1 cellular context compared by ENCODE assay signal in the genomic region with DNA sequence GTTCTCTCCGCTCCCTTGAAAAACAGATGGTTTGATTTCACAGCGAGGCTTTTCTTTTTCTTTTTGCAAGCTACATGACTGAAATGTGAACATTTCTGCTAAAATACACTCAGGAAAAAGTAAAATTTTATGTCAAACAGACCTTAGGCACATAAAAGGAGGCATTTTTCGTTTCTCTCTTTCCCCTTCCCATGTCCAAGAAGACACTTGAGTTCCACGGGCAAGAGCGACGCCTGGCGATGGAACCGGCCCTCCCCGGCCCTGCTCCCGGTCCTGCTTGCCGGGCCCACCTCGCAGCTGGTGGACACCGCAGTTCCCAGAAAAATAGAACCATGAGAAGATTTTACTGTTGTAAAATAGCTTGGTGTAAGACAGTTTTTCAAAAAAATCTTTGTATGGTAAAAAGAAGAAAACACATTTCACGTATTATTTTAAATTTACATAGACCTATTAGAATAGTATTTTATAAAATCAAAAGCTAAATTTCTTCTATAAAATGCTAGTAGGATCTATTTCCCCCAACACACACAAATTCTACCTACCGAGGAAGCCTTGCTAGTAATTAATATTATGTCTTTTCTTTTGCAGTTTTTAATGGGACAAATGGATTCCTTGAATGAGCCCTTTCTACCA.
TF ChIP-seq lines count a peak whose summit lies in the region.

No MANE protein-coding gene starts in this region.

TF ChIP-seq in K562, 482 proteins besides CTCF, POLR2A, EP300 and RAD21 (continued from another document and continues in another):
- TF ChIP-seq SREBF1 (IDR thresholded peaks at IDR 0.05; ENCODE audit: borderline replicate concordance, low read depth, low read length) (no peak), ZNF408 (CRISPR knock-in tag; IDR thresholded peaks at IDR 0.05; ENCODE audit: low read depth) (no peak), GABPB2 (CRISPR knock-in tag; conservative IDR thresholded peaks at IDR 0.05) (no peak), RFX7 (CRISPR knock-in tag; IDR thresholded peaks at IDR 0.05) (no peak), ARID1B (IDR thresholded peaks at IDR 0.05) (0 out of 2 replicates have a peak, but pooled peaks have one; percentile 17), ZNF780A (CRISPR knock-in tag; IDR thresholded peaks at IDR 0.05) (no peak), NFIX (CRISPR knock-in tag; IDR thresholded peaks at IDR 0.05; ENCODE audit: low read depth) (no peak), ZNF644 (tag; IDR thresholded peaks at IDR 0.05; ENCODE audit: low read depth) (no peak), ZKSCAN8 (CRISPR knock-in tag; IDR thresholded peaks at IDR 0.05) (no peak), PYGO2 (tag; IDR thresholded peaks at IDR 0.05) (no peak), ELF1 (tag; IDR thresholded peaks at IDR 0.05) (no peak), CXXC5 (CRISPR knock-in tag; IDR thresholded peaks at IDR 0.05) (0 out of 2 replicates have a peak, but pooled peaks have one; percentile 12), HLTF (IDR thresholded peaks at IDR 0.05) (no peak), KLF16 (IDR thresholded peaks at IDR 0.05) (peak; percentile 31; the same call in 1 of the 2 replicates), HIVEP1 (CRISPR knock-in tag; IDR thresholded peaks at IDR 0.05) (no peak), CBFB (CRISPR knock-in tag; IDR thresholded peaks at IDR 0.05) (no peak), ETV1 (tag; conservative IDR thresholded peaks at IDR 0.05; ENCODE audit: low read depth) (0 out of 2 replicates have a peak, but pooled peaks have one; percentile 14)
- TF ChIP-seq, protein P1, sequence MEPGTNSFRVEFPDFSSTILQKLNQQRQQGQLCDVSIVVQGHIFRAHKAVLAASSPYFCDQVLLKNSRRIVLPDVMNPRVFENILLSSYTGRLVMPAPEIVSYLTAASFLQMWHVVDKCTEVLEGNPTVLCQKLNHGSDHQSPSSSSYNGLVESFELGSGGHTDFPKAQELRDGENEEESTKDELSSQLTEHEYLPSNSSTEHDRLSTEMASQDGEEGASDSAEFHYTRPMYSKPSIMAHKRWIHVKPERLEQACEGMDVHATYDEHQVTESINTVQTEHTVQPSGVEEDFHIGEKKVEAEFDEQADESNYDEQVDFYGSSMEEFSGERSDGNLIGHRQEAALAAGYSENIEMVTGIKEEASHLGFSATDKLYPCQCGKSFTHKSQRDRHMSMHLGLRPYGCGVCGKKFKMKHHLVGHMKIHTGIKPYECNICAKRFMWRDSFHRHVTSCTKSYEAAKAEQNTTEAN (CRISPR knock-in tag; IDR thresholded peaks at IDR 0.05), result no peak
- TF ChIP-seq, protein P2, sequence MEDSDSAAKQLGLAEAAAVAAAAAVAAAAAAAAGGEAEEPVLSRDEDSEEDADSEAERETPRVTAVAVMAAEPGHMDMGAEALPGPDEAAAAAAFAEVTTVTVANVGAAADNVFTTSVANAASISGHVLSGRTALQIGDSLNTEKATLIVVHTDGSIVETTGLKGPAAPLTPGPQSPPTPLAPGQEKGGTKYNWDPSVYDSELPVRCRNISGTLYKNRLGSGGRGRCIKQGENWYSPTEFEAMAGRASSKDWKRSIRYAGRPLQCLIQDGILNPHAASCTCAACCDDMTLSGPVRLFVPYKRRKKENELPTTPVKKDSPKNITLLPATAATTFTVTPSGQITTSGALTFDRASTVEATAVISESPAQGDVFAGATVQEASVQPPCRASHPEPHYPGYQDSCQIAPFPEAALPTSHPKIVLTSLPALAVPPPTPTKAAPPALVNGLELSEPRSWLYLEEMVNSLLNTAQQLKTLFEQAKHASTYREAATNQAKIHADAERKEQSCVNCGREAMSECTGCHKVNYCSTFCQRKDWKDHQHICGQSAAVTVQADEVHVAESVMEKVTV (CRISPR knock-in tag; IDR thresholded peaks at IDR 0.05), result peak; percentile 77
- TF ChIP-seq, protein P3, sequence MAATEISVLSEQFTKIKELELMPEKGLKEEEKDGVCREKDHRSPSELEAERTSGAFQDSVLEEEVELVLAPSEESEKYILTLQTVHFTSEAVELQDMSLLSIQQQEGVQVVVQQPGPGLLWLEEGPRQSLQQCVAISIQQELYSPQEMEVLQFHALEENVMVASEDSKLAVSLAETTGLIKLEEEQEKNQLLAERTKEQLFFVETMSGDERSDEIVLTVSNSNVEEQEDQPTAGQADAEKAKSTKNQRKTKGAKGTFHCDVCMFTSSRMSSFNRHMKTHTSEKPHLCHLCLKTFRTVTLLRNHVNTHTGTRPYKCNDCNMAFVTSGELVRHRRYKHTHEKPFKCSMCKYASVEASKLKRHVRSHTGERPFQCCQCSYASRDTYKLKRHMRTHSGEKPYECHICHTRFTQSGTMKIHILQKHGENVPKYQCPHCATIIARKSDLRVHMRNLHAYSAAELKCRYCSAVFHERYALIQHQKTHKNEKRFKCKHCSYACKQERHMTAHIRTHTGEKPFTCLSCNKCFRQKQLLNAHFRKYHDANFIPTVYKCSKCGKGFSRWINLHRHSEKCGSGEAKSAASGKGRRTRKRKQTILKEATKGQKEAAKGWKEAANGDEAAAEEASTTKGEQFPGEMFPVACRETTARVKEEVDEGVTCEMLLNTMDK (IDR thresholded peaks at IDR 0.05; ENCODE audit: borderline replicate concordance, insufficient read depth, low read depth, low read length, poor library complexity, severe bottlenecking), result peak; percentile 22
- TF ChIP-seq, protein P4, sequence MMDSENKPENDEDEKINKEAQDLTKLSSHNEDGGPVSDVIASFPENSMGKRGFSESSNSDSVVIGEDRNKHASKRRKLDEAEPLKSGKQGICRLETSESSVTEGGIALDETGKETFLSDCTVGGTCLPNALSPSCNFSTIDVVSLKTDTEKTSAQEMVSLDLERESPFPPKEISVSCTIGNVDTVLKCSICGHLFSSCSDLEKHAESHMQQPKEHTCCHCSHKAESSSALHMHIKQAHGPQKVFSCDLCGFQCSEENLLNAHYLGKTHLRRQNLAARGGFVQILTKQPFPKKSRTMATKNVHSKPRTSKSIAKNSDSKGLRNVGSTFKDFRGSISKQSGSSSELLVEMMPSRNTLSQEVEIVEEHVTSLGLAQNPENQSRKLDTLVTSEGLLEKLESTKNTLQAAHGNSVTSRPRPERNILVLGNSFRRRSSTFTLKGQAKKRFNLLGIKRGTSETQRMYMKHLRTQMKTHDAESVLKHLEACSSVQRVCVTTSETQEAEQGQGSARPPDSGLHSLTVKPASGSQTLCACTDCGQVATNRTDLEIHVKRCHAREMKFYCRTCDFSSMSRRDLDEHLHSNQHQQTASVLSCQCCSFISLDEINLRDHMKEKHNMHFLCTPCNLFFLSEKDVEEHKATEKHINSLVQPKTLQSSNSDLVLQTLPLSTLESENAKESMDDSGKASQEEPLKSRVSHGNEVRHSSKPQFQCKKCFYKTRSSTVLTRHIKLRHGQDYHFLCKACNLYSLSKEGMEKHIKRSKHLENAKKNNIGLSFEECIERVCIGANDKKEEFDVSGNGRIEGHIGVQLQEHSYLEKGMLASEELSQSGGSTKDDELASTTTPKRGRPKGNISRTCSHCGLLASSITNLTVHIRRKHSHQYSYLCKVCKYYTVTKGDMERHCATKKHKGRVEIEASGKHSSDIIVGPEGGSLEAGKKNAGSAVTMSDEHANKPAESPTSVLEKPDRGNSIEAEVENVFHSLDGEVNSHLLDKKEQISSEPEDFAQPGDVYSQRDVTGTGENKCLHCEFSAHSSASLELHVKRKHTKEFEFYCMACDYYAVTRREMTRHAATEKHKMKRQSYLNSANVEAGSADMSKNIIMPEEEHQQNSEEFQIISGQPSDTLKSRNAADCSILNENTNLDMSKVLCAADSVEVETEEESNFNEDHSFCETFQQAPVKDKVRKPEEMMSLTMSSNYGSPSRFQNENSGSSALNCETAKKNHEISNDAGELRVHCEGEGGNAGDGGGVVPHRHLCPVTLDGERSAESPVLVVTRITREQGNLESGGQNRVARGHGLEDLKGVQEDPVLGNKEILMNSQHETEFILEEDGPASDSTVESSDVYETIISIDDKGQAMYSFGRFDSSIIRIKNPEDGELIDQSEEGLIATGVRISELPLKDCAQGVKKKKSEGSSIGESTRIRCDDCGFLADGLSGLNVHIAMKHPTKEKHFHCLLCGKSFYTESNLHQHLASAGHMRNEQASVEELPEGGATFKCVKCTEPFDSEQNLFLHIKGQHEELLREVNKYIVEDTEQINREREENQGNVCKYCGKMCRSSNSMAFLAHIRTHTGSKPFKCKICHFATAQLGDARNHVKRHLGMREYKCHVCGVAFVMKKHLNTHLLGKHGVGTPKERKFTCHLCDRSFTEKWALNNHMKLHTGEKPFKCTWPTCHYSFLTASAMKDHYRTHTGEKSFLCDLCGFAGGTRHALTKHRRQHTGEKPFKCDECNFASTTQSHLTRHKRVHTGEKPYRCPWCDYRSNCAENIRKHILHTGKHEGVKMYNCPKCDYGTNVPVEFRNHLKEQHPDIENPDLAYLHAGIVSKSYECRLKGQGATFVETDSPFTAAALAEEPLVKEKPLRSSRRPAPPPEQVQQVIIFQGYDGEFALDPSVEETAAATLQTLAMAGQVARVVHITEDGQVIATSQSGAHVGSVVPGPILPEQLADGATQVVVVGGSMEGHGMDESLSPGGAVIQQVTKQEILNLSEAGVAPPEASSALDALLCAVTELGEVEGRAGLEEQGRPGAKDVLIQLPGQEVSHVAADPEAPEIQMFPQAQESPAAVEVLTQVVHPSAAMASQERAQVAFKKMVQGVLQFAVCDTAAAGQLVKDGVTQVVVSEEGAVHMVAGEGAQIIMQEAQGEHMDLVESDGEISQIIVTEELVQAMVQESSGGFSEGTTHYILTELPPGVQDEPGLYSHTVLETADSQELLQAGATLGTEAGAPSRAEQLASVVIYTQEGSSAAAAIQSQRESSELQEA (IDR thresholded peaks at IDR 0.05; ENCODE audit: low read depth), result no peak
- TF ChIP-seq, protein P5, sequence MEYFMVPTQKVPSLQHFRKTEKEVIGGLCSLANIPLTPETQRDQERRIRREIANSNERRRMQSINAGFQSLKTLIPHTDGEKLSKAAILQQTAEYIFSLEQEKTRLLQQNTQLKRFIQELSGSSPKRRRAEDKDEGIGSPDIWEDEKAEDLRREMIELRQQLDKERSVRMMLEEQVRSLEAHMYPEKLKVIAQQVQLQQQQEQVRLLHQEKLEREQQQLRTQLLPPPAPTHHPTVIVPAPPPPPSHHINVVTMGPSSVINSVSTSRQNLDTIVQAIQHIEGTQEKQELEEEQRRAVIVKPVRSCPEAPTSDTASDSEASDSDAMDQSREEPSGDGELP (CRISPR knock-in tag; IDR thresholded peaks at IDR 0.05; ENCODE audit: borderline replicate concordance), result peak; percentile 55; the same call in 1 of the 2 replicates
- TF ChIP-seq, protein P6, sequence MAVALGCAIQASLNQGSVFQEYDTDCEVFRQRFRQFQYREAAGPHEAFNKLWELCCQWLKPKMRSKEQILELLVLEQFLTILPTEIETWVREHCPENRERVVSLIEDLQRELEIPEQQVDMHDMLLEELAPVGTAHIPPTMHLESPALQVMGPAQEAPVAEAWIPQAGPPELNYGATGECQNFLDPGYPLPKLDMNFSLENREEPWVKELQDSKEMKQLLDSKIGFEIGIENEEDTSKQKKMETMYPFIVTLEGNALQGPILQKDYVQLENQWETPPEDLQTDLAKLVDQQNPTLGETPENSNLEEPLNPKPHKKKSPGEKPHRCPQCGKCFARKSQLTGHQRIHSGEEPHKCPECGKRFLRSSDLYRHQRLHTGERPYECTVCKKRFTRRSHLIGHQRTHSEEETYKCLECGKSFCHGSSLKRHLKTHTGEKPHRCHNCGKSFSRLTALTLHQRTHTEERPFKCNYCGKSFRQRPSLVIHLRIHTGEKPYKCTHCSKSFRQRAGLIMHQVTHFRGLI (CRISPR knock-in tag; IDR thresholded peaks at IDR 0.05), result no peak
- TF ChIP-seq, protein P7, sequence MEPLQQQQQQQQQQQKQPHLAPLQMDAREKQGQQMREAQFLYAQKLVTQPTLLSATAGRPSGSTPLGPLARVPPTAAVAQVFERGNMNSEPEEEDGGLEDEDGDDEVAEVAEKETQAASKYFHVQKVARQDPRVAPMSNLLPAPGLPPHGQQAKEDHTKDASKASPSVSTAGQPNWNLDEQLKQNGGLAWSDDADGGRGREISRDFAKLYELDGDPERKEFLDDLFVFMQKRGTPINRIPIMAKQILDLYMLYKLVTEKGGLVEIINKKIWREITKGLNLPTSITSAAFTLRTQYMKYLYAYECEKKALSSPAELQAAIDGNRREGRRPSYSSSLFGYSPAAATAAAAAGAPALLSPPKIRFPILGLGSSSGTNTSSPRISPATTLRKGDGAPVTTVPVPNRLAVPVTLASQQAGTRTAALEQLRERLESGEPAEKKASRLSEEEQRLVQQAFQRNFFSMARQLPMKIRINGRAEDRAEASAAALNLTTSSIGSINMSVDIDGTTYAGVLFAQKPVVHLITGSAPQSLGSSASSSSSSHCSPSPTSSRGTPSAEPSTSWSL (CRISPR knock-in tag; IDR thresholded peaks at IDR 0.05; ENCODE audit: borderline replicate concordance), result no peak
